8 cellular contexts compared by ENCODE assay signal in genomic region chr12:47080725-47081502, GRCh38. TPM values are rescaled to one million over a fixed set of nuclear protein-coding genes. Genes with fewer than 3 reads are reported as not detected.
DNase-seq lines count a peak whose midpoint lies in the region; ATAC-seq and TF ChIP-seq lines count a peak whose summit lies in the region.

No MANE protein-coding gene starts in this region.

- H3K27ac Mint-ChIP-seq in CD8-positive, alpha-beta T cell: peak overlapping the region; percentile 96
- H3K27ac Mint-ChIP-seq in activated CD4-positive, alpha-beta memory T cell treated with anti-CD3 and anti-CD28 coated beads for 36 hours: peak overlapping the region; percentile 92
- H3K27ac Mint-ChIP-seq in effector memory CD8-positive, alpha-beta T cell: peak overlapping the region; percentile 96 to 98
- peak overlapping the region; percentile 92 for H3K27ac Mint-ChIP-seq in stimulated activated memory B cell treated with anti-CD40 and anti-IgM and Interleukin-4, amounts not matched to agents 10 μg/mL and 1 μg/mL and 100 μg/mL, for 72 hours

- peaks cover 19% of the 10 kb centered on the region for H3K36me3 Mint-ChIP-seq in CD8-positive, alpha-beta T cell
- H3K36me3 Mint-ChIP-seq in activated CD4-positive, alpha-beta memory T cell treated with anti-CD3 and anti-CD28 coated beads for 36 hours: peaks cover 12% of the 10 kb centered on the region
- H3K36me3 Mint-ChIP-seq in effector memory CD8-positive, alpha-beta T cell (ENCODE audit: insufficient read depth): peaks cover 24% of the 10 kb centered on the region
- H3K36me3 Mint-ChIP-seq in stimulated activated memory B cell treated with anti-CD40 and anti-IgM and Interleukin-4, amounts not matched to agents 10 μg/mL and 1 μg/mL and 100 μg/mL, for 72 hours: peaks cover 11% of the 10 kb centered on the region

- POLR2A ChIA-PET in CD8-positive, alpha-beta T cell (lab: Charles Lee): interaction anchor here (1.0 to 7.3 kb wide), 9 partner anchors 11 to 709 kb away, joined by 3 to 55 read pairs (median 5); no protein-coding TSS in a partner anchor
- POLR2A ChIA-PET in activated CD4-positive, alpha-beta memory T cell treated with anti-CD3 and anti-CD28 coated beads for 36 hours (lab: Charles Lee): interaction anchor here (1.1 to 7.8 kb wide), 7 partner anchors 10 to 310 kb away, joined by 3 to 92 read pairs (median 4); no protein-coding TSS in a partner anchor

- no peaks in the 10 kb centered on the region for H3K9me3 Mint-ChIP-seq in CD8-positive, alpha-beta T cell
- no peaks in the 10 kb centered on the region for H3K9me3 Mint-ChIP-seq in activated CD4-positive, alpha-beta memory T cell treated with anti-CD3 and anti-CD28 coated beads for 36 hours
- H3K9me3 Mint-ChIP-seq in effector memory CD8-positive, alpha-beta T cell: no peaks in the 10 kb centered on the region
- H3K9me3 Mint-ChIP-seq in stimulated activated memory B cell treated with anti-CD40 and anti-IgM and Interleukin-4, amounts not matched to agents 10 μg/mL and 1 μg/mL and 100 μg/mL, for 72 hours: no peaks in the 10 kb centered on the region

- TF ChIP-seq CTCF in CD8-positive, alpha-beta T cell (IDR thresholded peaks at IDR 0.05): no peak

- intact Hi-C loops in CD8-positive, alpha-beta T cell (cut with DNase I, micrococcal nuclease): loop anchor here (2.0 to 5.0 kb wide), 3 partner anchors 136 to 1089 kb away; partner anchors contain the start of gene SCAF11 (in 1 of the 2)
- intact Hi-C loops in activated CD4-positive, alpha-beta memory T cell treated with anti-CD3 and anti-CD28 coated beads for 36 hours (cut with micrococcal nuclease): loop anchor here (1.0 to 10.0 kb wide), 5 partner anchors 112 to 866 kb away; partner anchors contain the start of genes HDAC7 and SLC38A2

- peak overlapping the region; percentile 62 for H3K27ac ChIP-seq in CD8-positive, alpha-beta T cell (ENCODE audit: low read depth, low read length)

- H3K4me1 ChIP-seq in CD8-positive, alpha-beta T cell (ENCODE audit: insufficient read depth, low read length): peaks cover 69% of the 10 kb centered on the region
- peaks cover 51% of the 10 kb centered on the region for H3K4me1 ChIP-seq in mononuclear cell (ENCODE audit: insufficient read depth, low read length)

- no peaks in the 10 kb centered on the region for H3K36me3 ChIP-seq in CD8-positive, alpha-beta T cell (ENCODE audit: insufficient read depth, low read length)

- peak overlapping the region; percentile 97 for H3K4me3 Mint-ChIP-seq in CD8-positive, alpha-beta T cell
- H3K4me3 Mint-ChIP-seq in activated CD4-positive, alpha-beta memory T cell treated with anti-CD3 and anti-CD28 coated beads for 36 hours: peak overlapping the region; percentile 92
- peak overlapping the region; percentile 89 to 93 for H3K4me3 Mint-ChIP-seq in effector memory CD8-positive, alpha-beta T cell
- peak overlapping the region; percentile 94 for H3K4me3 Mint-ChIP-seq in stimulated activated memory B cell treated with anti-CD40 and anti-IgM and Interleukin-4, amounts not matched to agents 10 μg/mL and 1 μg/mL and 100 μg/mL, for 72 hours

- peak; percentile 25 for ATAC-seq in CD8-positive, alpha-beta T cell
- ATAC-seq in effector memory CD8-positive, alpha-beta T cell (replicated peaks): peak; percentile 37
- ATAC-seq in stimulated activated memory B cell treated with anti-CD40 and anti-IgM and Interleukin-4, amounts not matched to agents 10 μg/mL and 1 μg/mL and 100 μg/mL, for 72 hours: peak; percentile 65

- peak in 4 of 7 experiments; percentile 37 to 63 (median 50) for DNase-seq in CD8-positive, alpha-beta T cell
- DNase-seq in M059J (ENCODE audit: low read depth): peak; percentile 81
- DNase-seq in activated CD4-positive, alpha-beta memory T cell treated with anti-CD3 and anti-CD28 coated beads for 36 hours: peak; percentile 72
- peak; percentile 20 to 37 (median 29) for DNase-seq in effector memory CD8-positive, alpha-beta T cell
- DNase-seq in NCI-H1694 (lab: John Stamatoyannopoulos, UW): no peak
- DNase-seq in NCI-H2107 treated with DMSO at 0.1 percent for 48 hours (lab: John Stamatoyannopoulos, UW; ENCODE audit: unreplicated experiment): no peak

- no peaks in the 10 kb centered on the region for H3K27me3 ChIP-seq in CD8-positive, alpha-beta T cell (ENCODE audit: insufficient read depth, low read length)
- peaks cover 6% of the 10 kb centered on the region for H3K27me3 ChIP-seq in mononuclear cell (ENCODE audit: insufficient read depth, low read length)

- CTCF ChIA-PET in CD8-positive, alpha-beta T cell (lab: Charles Lee): interaction anchor here (1.0 to 3.3 kb wide), 11 partner anchors 11 to 317 kb away, joined by 3 to 21 read pairs (median 5); no protein-coding TSS in a partner anchor
- CTCF ChIA-PET in activated CD4-positive, alpha-beta memory T cell treated with anti-CD3 and anti-CD28 coated beads for 36 hours (lab: Charles Lee): interaction anchor here (1.1 to 4.0 kb wide), 5 partner anchors 12 to 626 kb away, joined by 3 to 49 read pairs (median 7); no protein-coding TSS in a partner anchor

- no peaks in the 10 kb centered on the region for H3K9me3 ChIP-seq in CD8-positive, alpha-beta T cell (ENCODE audit: low read length)
- H3K9me3 ChIP-seq in mononuclear cell (ENCODE audit: low read depth, low read length): no peaks in the 10 kb centered on the region

- H3K27me3 Mint-ChIP-seq in CD8-positive, alpha-beta T cell (ENCODE audit: low read depth): no peaks in the 10 kb centered on the region
- H3K27me3 Mint-ChIP-seq in activated CD4-positive, alpha-beta memory T cell treated with anti-CD3 and anti-CD28 coated beads for 36 hours: no peaks in the 10 kb centered on the region
- no peaks in the 10 kb centered on the region for H3K27me3 Mint-ChIP-seq in effector memory CD8-positive, alpha-beta T cell
- H3K27me3 Mint-ChIP-seq in stimulated activated memory B cell treated with anti-CD40 and anti-IgM and Interleukin-4, amounts not matched to agents 10 μg/mL and 1 μg/mL and 100 μg/mL, for 72 hours: no peaks in the 10 kb centered on the region

- H3K4me1 Mint-ChIP-seq in CD8-positive, alpha-beta T cell (ENCODE audit: low read depth): peaks cover 86% of the 10 kb centered on the region
- peaks cover 83% of the 10 kb centered on the region for H3K4me1 Mint-ChIP-seq in activated CD4-positive, alpha-beta memory T cell treated with anti-CD3 and anti-CD28 coated beads for 36 hours (ENCODE audit: low read depth)
- peaks cover 57 to 86% of the 10 kb centered on the region in 2 donors for H3K4me1 Mint-ChIP-seq in effector memory CD8-positive, alpha-beta T cell (ENCODE audit: low read depth in 2 of 2)
- H3K4me1 Mint-ChIP-seq in stimulated activated memory B cell treated with anti-CD40 and anti-IgM and Interleukin-4, amounts not matched to agents 10 μg/mL and 1 μg/mL and 100 μg/mL, for 72 hours: peaks cover 65% of the 10 kb centered on the region

- H3K4me3 ChIP-seq in CD8-positive, alpha-beta T cell (ENCODE audit: low read depth, low read length): peak overlapping the region; percentile 85
- H3K4me3 ChIP-seq in mononuclear cell (ENCODE audit: low read length): peak overlapping the region; percentile 66

RNA-seq across cellular contexts. Expression of gene AMIGO2, which starts 1.2 kb away (rescaled TPM):
- total RNA-seq in CD8-positive, alpha-beta T cell: 10 to 100 TPM; 12.5 to 13.5 TPM
- 26.1 and 37.5 TPM in 2 replicates for total RNA-seq in M059J (2014; rRNA removed; shearing (Covaris generic))
- 10 to 100 TPM; 12.4 to 13.6 TPM for total RNA-seq in activated CD4-positive, alpha-beta memory T cell treated with anti-CD3 and anti-CD28 coated beads for 36 hours
- 7.2 TPM for total RNA-seq in mononuclear cell

RNA-seq across cellular contexts. Expression of gene PCED1B, which starts 1.5 kb away (rescaled TPM):
- total RNA-seq in CD8-positive, alpha-beta T cell: 10 to 100 TPM; 32.9 to 33.7 TPM
- 2.8 and 4.5 TPM in 2 replicates for total RNA-seq in M059J (2014; rRNA removed; shearing (Covaris generic))
- 100 to 1,000 TPM; 133 to 136 TPM for total RNA-seq in activated CD4-positive, alpha-beta memory T cell treated with anti-CD3 and anti-CD28 coated beads for 36 hours
- 10.0 TPM for total RNA-seq in mononuclear cell

Comparison
In these comparisons a context has a peak if more than half of its experiments do, and no peak if none do; other contexts are left out.
1. DNase-seq: peak in CD8-positive, alpha-beta T cell (4 of 7), M059J (single experiment), activated CD4-positive, alpha-beta memory T cell treated with anti-CD3 and anti-CD28 coated beads for 36 hours (single experiment) and effector memory CD8-positive, alpha-beta T cell (3 of 3); none in NCI-H1694 (single experiment) and NCI-H2107 treated with DMSO at 0.1 percent for 48 hours (single experiment).
2. Peak in every context shown above with its lines, with median percentiles within 50 percentile points of each other: ATAC-seq, H3K27ac Mint-ChIP-seq and H3K4me3 Mint-ChIP-seq.